In the genomic region with DNA sequence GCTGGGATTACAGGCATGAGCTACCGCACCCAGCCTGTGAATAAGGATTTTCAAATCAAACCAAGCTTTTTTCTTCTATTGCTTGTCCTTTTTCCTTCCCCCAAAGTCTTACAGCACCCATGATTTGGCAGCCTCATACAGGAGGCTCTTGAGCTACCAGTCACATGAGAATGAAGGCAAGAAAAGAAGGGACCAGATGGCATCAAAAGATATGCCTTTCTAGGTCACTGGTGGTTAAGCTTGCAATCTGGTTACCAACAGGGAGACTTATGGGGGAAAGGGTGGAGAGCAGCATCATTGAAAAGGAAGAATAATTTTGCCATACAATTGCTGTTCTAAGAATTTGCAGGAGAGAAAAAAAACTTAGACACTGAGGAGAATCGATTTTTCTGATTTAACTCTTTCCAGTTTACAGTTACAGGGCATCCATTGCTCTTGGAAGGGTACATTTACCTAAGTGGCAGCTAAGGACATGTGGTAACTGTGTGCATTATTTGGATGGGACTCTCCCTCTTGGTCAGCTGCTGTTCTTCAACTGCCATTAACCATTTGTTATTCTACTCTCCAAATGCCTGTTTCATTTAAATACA, we compare ENCODE assay signal across 14 cellular contexts. TPM values are rescaled to one million over a fixed set of nuclear protein-coding genes. Genes with fewer than 3 reads are reported as not detected.
DNase-seq lines count a peak whose midpoint lies in the region; ATAC-seq, FAIRE-seq and TF ChIP-seq lines count a peak whose summit lies in the region.
"Had no signal": no experiment of that assay in that cellular context is flagged by ENCODE, and none has a peak within 500 bp of the region (broad histone marks: within the 10 kb centered on the region; RNA-seq: fewer than 3 reads in every experiment).

No MANE protein-coding gene starts in this region.

- H3K27ac ChIP-seq in K562 (ENCODE audit: extremely low read depth, low read depth, low read length): no peak overlapping the region
- H3K27ac ChIP-seq: SJCRH30 had no signal

- ATAC-seq in K562 (peak; percentile 68), GM18519 (IDR thresholded peaks at IDR 0.05; ENCODE audit: low FRiP score, unreplicated experiment) (no peak), HG03439 (IDR thresholded peaks at IDR 0.05; ENCODE audit: unreplicated experiment) (no peak)
- ATAC-seq: activated CD8-positive, alpha-beta T cell treated with anti-CD3 and anti-CD28 coated beads for 36 hours had no signal

- H3K9me3 ChIP-seq in K562 (replicated peaks; ENCODE audit: control insufficient read depth, insufficient read depth, low read depth, low read length): no peaks in the 10 kb centered on the region
- H3K9me3 ChIP-seq: SJCRH30 had no signal

- H3K9ac ChIP-seq in K562 (ENCODE audit: insufficient read depth in 1 of 2, low read depth in 2 of 2, low read length in 2 of 2): no peak overlapping the region

- CTCF ChIA-PET in K562 (lab: Yijun Ruan, JAX; ENCODE audit: low intra/inter-chr PET ratio): interaction anchor here (1.0 kb wide), 1 partner anchor 138 kb away, joined by 4 read pairs; no protein-coding TSS in a partner anchor

- peaks cover 4% of the 10 kb centered on the region; the same call in 2 of the 3 replicates for H3K36me3 ChIP-seq in K562 (ENCODE audit: control insufficient read depth, insufficient read depth, low read length)
- H3K36me3 ChIP-seq: SJCRH30 had no signal

- intact Hi-C loops in K562 (cut with micrococcal nuclease): loop anchor here (5.0 kb wide), 2 partner anchors 33 to 48 kb away; no protein-coding TSS in a partner anchor

- 0% methylated on average over 2 of the region's 2 CpGs for WGBS in K562 (ENCODE audit: insufficient coverage, low coverage, missing lambda C conversion rate)

- DNase-seq in DMS 273 (lab: John Stamatoyannopoulos, UW; ENCODE audit: unreplicated experiment) (peak; percentile 92), NCI-H2171 treated with DMSO at 0.1 percent for 48 hours (lab: John Stamatoyannopoulos, UW) (peak; percentile 90), K562 (ENCODE audit: extremely low read depth in 1 of 4, low spot score in 3 of 4) (peak in 2 of 4 experiments; percentile 14 to 39), pons (ENCODE audit: low spot score) (peak; percentile 62), NCI-H226 (no peak)
- no peak for DNase-seq in stimulated activated CD4-positive, alpha-beta T cell treated with anti-CD3 and anti-CD28 coated beads, Interleukin-2, amount 100 ng/mL, for 48 hours
- DNase-seq: activated CD8-positive, alpha-beta T cell treated with anti-CD3 and anti-CD28 coated beads for 36 hours; DMS79; HFFc6; NCI-H2081; SJCRH30 had no signal

- POLR2A ChIA-PET in K562 (lab: Yijun Ruan, JAX): interaction anchor here (0.6 to 1.6 kb wide), 6 partner anchors 15 to 50 kb away, joined by 3 to 4 read pairs (median 3); partner anchors contain the start of gene SMNDC1

- TF ChIP-seq RAD21 in K562 (CRISPR knock-in tag; conservative IDR thresholded peaks at IDR 0.05 in 1 of 2, IDR thresholded peaks at IDR 0.05 in 1 of 2): no peak

- no peak for TF ChIP-seq CTCF in K562 (IDR thresholded peaks at IDR 0.05 in 2 of 3, conservative IDR thresholded peaks at IDR 0.05 in 1 of 3; ENCODE audit: insufficient read depth in 2 of 3, low read depth in 1 of 3, low read length in 3 of 3)

- in situ Hi-C loops in K562 (cut with MboI): no loop called here

- H3K79me2 ChIP-seq in K562 (ENCODE audit: control insufficient read depth, insufficient read depth, low read length): no peaks in the 10 kb centered on the region; the same call in 2 of the 3 replicates

- no peak overlapping the region for H3K4me3 ChIP-seq in K562
- H3K4me3 ChIP-seq: SJCRH30, smooth muscle cell had no signal

- H3K4me1 ChIP-seq in K562 (replicated peaks in 1 of 2; ENCODE audit: control insufficient read depth in 2 of 2, insufficient read depth in 2 of 2, low read length in 2 of 2): peaks cover 0 to 13% of the 10 kb centered on the region in 2 experiments; a peak in 3 of 5 replicates

- no peak for TF ChIP-seq EP300 in K562 (IDR thresholded peaks at IDR 0.05; ENCODE audit: low read length)

- no peaks in the 10 kb centered on the region for H3K27me3 ChIP-seq in K562 (ENCODE audit: control insufficient read depth in 2 of 2, insufficient read depth in 2 of 2, low read length in 2 of 2)
- H3K27me3 ChIP-seq: SJCRH30 had no signal

- no peak overlapping the region for H3K4me2 ChIP-seq in K562 (ENCODE audit: insufficient read depth, low read length)
- H3K4me2 ChIP-seq: smooth muscle cell had no signal

- H4K20me1 ChIP-seq in K562 (replicated peaks; ENCODE audit: control insufficient read depth, insufficient read depth, low read length): 0 out of 2 replicates have a peak, but pooled peaks cover 3% of the 10 kb centered on the region

- H3K9me1 ChIP-seq in K562 (ENCODE audit: control insufficient read depth, insufficient read depth, low read length): no peaks in the 10 kb centered on the region

- BruUV-seq in K562 (replicated peaks; lab: Mats Ljungman, UMichigan): no TSS peak

- H2AFZ ChIP-seq in K562 (ENCODE audit: low read depth, low read length): no peak overlapping the region

- FAIRE-seq in K562 (lab: Jason Lieb, UNC): no peak

- no peak for TF ChIP-seq POLR2A in K562 (conservative IDR thresholded peaks at IDR 0.05)

TF ChIP-seq in K562, 482 proteins besides CTCF, POLR2A, EP300 and RAD21 (continues in another document):
- TF ChIP-seq U2AF1 (optimal IDR thresholded peaks at IDR 0.05; ENCODE audit: low read depth, low read length): no peak
- TF ChIP-seq SNIP1 (IDR thresholded peaks at IDR 0.05; ENCODE audit: low read depth): no peak
- no peak for TF ChIP-seq ZNF280B (CRISPR knock-in tag; IDR thresholded peaks at IDR 0.05)
- TF ChIP-seq CBFA2T2 (conservative IDR thresholded peaks at IDR 0.05): peak; percentile 17; the same call in 1 of the 2 replicates
- no peak for TF ChIP-seq ZC3H8 (IDR thresholded peaks at IDR 0.05)
- 0 out of 2 replicates have a peak, but pooled peaks have one; percentile 21 for TF ChIP-seq TEAD4 (IDR thresholded peaks at IDR 0.05; ENCODE audit: low read length)
- TF ChIP-seq TEAD4 (CRISPR knock-in tag; IDR thresholded peaks at IDR 0.05; ENCODE audit: borderline replicate concordance): no peak
- TF ChIP-seq, protein P1, sequence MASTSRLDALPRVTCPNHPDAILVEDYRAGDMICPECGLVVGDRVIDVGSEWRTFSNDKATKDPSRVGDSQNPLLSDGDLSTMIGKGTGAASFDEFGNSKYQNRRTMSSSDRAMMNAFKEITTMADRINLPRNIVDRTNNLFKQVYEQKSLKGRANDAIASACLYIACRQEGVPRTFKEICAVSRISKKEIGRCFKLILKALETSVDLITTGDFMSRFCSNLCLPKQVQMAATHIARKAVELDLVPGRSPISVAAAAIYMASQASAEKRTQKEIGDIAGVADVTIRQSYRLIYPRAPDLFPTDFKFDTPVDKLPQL (IDR thresholded peaks at IDR 0.05; ENCODE audit: extremely low read depth, insufficient read length): no peak
- no peak for TF ChIP-seq HCFC1 (IDR thresholded peaks at IDR 0.05; ENCODE audit: low read depth, low read length)
- TF ChIP-seq CHD1 (IDR thresholded peaks at IDR 0.05; ENCODE audit: low read length): no peak
- TF ChIP-seq, protein P2, sequence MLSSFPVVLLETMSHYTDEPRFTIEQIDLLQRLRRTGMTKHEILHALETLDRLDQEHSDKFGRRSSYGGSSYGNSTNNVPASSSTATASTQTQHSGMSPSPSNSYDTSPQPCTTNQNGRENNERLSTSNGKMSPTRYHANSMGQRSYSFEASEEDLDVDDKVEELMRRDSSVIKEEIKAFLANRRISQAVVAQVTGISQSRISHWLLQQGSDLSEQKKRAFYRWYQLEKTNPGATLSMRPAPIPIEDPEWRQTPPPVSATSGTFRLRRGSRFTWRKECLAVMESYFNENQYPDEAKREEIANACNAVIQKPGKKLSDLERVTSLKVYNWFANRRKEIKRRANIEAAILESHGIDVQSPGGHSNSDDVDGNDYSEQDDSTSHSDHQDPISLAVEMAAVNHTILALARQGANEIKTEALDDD (IDR thresholded peaks at IDR 0.05): peak; percentile 38; the same call in 1 of the 2 replicates
- peak; percentile 40; the same call in 1 of the 2 replicates for TF ChIP-seq TAL1 (IDR thresholded peaks at IDR 0.05)

RNA-seq across cellular contexts. Expression of gene SMNDC1, which starts 29.5 kb away (rescaled TPM):
- total RNA-seq in K562 (2011; cell fraction: chromatin; rRNA removed; ENCODE audit: low replicate concordance): 9.7 and 38.1 TPM in 2 replicates
- 5.0 and 6.8 TPM in 2 replicates for total RNA-seq in K562 (2011; cell fraction: nucleolus; rRNA removed)
- 15.5 and 22.4 TPM in 2 replicates for total RNA-seq in K562 (2011; cell fraction: nucleoplasm; rRNA removed)
- total RNA-seq in K562 (2014; rRNA removed): 3.6 and 6.8 TPM in 2 replicates
- total RNA-seq in K562 (2014; rRNA removed; fragmentation: Illumina TruSeq; extraction: Trizol): 12.3 and 13.9 TPM in 2 replicates
- total RNA-seq in K562 (2015; rRNA removed; fragmentation: Illumina TruSeq; extraction: Trizol): 11.7 and 11.9 TPM in 2 replicates
- total RNA-seq in K562 (2021): 28.1 and 35.8 TPM in 2 replicates
- 10.9 and 15.7 TPM in 2 replicates for polyA plus RNA-seq in K562 (2011; rRNA removed)
- 2.4 and 4.8 TPM in 2 replicates for polyA plus RNA-seq in K562 (2011; cell fraction: cytosol; rRNA removed)
- polyA plus RNA-seq in K562 (2011; cell fraction: nucleus; rRNA removed): 5.4 and 8.3 TPM in 2 replicates
- 15.3 and 17.9 TPM in 2 replicates for polyA plus RNA-seq in K562 (2012)
- 24.1 and 30.1 TPM in 2 replicates for polyA plus RNA-seq in K562 (2014; fragmentation: Illumina TruSeq; extraction: Trizol)
- 1 to 10 TPM; 9.2 to 9.9 TPM for polyA plus RNA-seq in K562 (2014; fragmentation: Nextera tagmentation; extraction: Ambion mirVana)
- polyA plus RNA-seq in K562 (2014; rRNA removed): 17.4 and 19.5 TPM in 2 replicates
- 11.9 and 19.0 TPM in 2 replicates for polyA minus RNA-seq in K562 (2011; rRNA and poly(A)+ RNA removed)
- polyA minus RNA-seq in K562 (2011; cell fraction: cytosol; rRNA and poly(A)+ RNA removed): 10.0 and 14.2 TPM in 2 replicates
- 13.2 and 30.7 TPM in 2 replicates for polyA minus RNA-seq in K562 (2011; cell fraction: nucleus; rRNA and poly(A)+ RNA removed)

Comparison
In these comparisons a context has a peak if more than half of its experiments do, and no peak if none do; other contexts are left out.
1. DNase-seq: peak in DMS 273 (single experiment), NCI-H2171 treated with DMSO at 0.1 percent for 48 hours (single experiment) and pons (single experiment); none in NCI-H226 (single experiment) and stimulated activated CD4-positive, alpha-beta T cell treated with anti-CD3 and anti-CD28 coated beads, Interleukin-2, amount 100 ng/mL, for 48 hours (0 of 2).